8 cellular contexts compared by ENCODE assay signal in the genomic region with DNA sequence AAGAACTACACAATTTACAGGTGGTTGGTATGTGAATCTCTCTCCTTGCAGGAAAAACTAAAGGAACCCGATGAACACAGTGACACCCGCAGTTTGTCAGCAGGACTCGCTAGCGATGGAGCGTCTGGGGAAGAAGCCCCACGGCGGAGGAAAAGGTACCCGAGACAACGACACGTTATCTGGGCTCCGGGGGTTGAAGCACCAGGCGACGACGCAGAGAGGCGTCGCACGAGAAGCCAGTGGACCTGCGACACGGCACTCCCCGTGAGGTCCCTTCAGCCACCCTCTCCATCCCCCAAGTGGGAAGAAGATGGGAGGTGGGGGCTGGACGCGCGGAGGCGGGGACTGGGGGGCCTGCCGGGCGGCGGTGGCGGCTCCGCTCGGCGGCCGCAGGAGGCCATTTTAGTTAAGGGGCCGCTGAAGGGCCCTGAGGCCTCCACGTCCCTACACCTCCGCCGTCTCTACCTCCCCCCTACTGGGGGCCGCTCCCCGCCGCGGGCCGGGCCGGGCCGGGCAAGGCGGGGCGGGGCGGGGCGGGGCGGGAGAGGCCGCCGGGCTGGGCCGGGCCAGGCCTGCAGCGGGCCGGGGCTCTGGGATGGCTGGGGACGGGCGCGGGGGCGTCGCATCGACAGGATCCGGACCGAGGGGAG. TPM values are rescaled to one million over a fixed set of nuclear protein-coding genes. Genes with fewer than 3 reads are reported as not detected.
DNase-seq lines count a peak whose midpoint lies in the region; ATAC-seq and TF ChIP-seq lines count a peak whose summit lies in the region.

No MANE protein-coding gene starts in this region.

- H3K4me1 ChIP-seq in OCI-LY7 (ENCODE audit: insufficient read depth, low read length, poor library complexity, severe bottlenecking), result peaks cover 17% of the 10 kb centered on the region
- peaks cover 23% of the 10 kb centered on the region in 2 donors for H3K4me1 ChIP-seq in thyroid gland

- CTCF ChIA-PET in OCI-LY7 (lab: Charles Lee; ENCODE audit: unreplicated experiment), result no interaction called here

- in situ Hi-C loops in ACHN (cut with HindIII; ENCODE audit: low pct_ligation_motif_present, low pct_unique_long_range_greater_than_20kb, low sequenced_read_pairs), result no loop called here

- H3K9me3 ChIP-seq in OCI-LY7 (ENCODE audit: low read length) (no peaks in the 10 kb centered on the region), thyroid gland (no peaks in the 10 kb centered on the region)

- H2AFZ ChIP-seq in OCI-LY7 (ENCODE audit: low read length), result peak overlapping the region; percentile 74; the same call in 1 of the 2 replicates

- no peaks in the 10 kb centered on the region for H3K27me3 ChIP-seq in thyroid gland

- BruUV-seq in OCI-LY7 (replicated peaks; lab: Mats Ljungman, UMichigan), result no TSS peak

- H3K27ac ChIP-seq in OCI-LY7 (ENCODE audit: low read depth, low read length, poor library complexity, severe bottlenecking), result peak overlapping the region; percentile 63
- peak overlapping the region; percentile 94 to 96 (median 96) for H3K27ac ChIP-seq in thyroid gland

- H3K4me3 ChIP-seq in OCI-LY7 (ENCODE audit: low read depth, low read length, poor library complexity, severe bottlenecking) (peak overlapping the region; percentile 85), thyroid gland (replicated peaks in 1 of 3) (peak overlapping the region; percentile 75 to 82 (median 76))

- H4K20me1 ChIP-seq in OCI-LY7 (ENCODE audit: insufficient read depth, low read length), result peaks cover 29% of the 10 kb centered on the region; the same call in 1 of the 2 replicates

- no peaks in the 10 kb centered on the region for H3K9me2 ChIP-seq in OCI-LY7 (ENCODE audit: insufficient read depth, low read length)

- peak; percentile 31 for DNase-seq in ACHN
- peak; percentile 59 for DNase-seq in OCI-LY7 (ENCODE audit: low spot score)
- DNase-seq in activated gamma-delta T cell treated with Interleukin-2 at 50 U/mL for 16 hours, result peak; percentile 41
- DNase-seq in germinal center (ENCODE audit: low spot score), result peak; percentile 52
- DNase-seq in nucleus accumbens (lab: John Stamatoyannopoulos, UW), result peak in 45 of 56 donors; percentile 3 to 76 (median 52)
- DNase-seq in thyroid gland, result peak; percentile 59 to 63

- 0 to 2% methylated on average over 18 to 31 of the region's 61 CpGs for WGBS in thyroid gland, 2 donors

- 0 out of 2 replicates have a peak, but pooled peaks have one; percentile 16 for TF ChIP-seq CTCF in OCI-LY7 (conservative IDR thresholded peaks at IDR 0.05; ENCODE audit: low read length)
- no peak for TF ChIP-seq CTCF in thyroid gland (IDR thresholded peaks at IDR 0.05)

- ATAC-seq in GM18517 (IDR thresholded peaks at IDR 0.05; ENCODE audit: unreplicated experiment) (peak; percentile 25), HG03066 (IDR thresholded peaks at IDR 0.05; ENCODE audit: low read depth, unreplicated experiment) (peak; percentile 39)

- POLR2A ChIA-PET in OCI-LY7 (lab: Charles Lee), result interaction anchor here (0.7 kb wide), 1 partner anchor 36 kb away, joined by 4 read pairs; no protein-coding TSS in a partner anchor

- H3K36me3 ChIP-seq in OCI-LY7 (ENCODE audit: insufficient read depth, low read length) (peaks cover 37% of the 10 kb centered on the region), thyroid gland (no peaks in the 10 kb centered on the region)

- intact Hi-C loops in OCI-LY7 (cut with micrococcal nuclease; ENCODE audit: unreplicated experiment), result loop anchor here (1.0 to 5.0 kb wide), 4 partner anchors 89 to 271 kb away; a partner anchor contains a TSS
- intact Hi-C loops in thyroid gland (cut with DNase I), result no loop called here

- TF ChIP-seq POLR2A in thyroid gland (IDR thresholded peaks at IDR 0.05), result no peak

- H3K79me2 ChIP-seq in OCI-LY7 (ENCODE audit: insufficient read depth, low read depth, low read length), result peaks cover 51% of the 10 kb centered on the region

- peak overlapping the region; percentile 91 for H3K4me2 ChIP-seq in OCI-LY7 (ENCODE audit: low read length)

RNA-seq across cellular contexts. Expression of a gene that starts 0.9 kb away (rescaled TPM):
- total RNA-seq in OCI-LY7 (2014; rRNA removed; shearing (Covaris generic)), result 52.7 and 54.8 TPM in 2 replicates
- total RNA-seq in OCI-LY7 (2022) (63.4 and 66.7 TPM in 2 replicates), thyroid gland (100 to 1,000 TPM in 1 of 4 donors, 10 to 100 TPM in 3; 85.1 to 109 (median 92.2) TPM)

Comparison
In these comparisons a context has a peak if more than half of its experiments do, and no peak if none do; other contexts are left out.
1. Peak in every context shown above with its lines: DNase-seq, ATAC-seq, H3K4me3 ChIP-seq and H3K27ac ChIP-seq.